8 cellular contexts compared by ENCODE assay signal in the genomic region with DNA sequence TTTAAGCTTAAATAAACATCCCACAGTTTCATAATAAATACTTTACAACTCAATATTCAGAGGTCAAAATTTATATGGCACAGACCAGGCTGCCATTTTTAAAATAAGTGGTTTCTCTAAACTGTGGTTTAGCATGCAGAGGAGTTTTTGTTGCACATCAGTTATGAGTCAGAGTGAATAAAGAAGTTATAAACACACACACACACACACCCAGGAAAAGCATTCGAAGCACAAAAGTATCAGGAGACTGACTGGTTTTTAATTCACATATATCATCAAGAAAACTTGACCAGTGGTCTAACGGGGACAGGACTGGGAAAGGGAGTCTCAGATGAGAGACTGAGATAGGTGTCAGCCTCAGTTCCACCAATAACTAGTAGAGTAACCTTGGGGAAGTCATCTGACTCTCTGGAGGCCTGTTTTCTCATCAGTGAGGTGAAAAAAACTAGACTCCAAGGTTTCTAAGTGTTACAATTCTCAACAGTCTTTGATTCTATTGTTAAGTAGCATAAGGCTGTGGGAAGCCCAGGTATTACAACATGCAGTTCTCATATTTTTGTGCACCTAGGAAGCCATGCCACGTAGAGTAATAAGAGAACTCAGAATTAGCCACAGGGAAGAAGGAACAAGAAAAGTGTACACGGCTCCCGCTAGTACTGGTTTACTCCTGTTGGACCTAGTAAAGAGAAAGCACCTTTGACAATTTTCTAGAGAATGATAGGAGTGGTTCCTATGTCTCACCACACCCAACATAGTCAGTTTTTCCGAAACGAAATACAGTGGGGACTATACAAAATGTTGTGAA. TPM values are rescaled to one million over a fixed set of nuclear protein-coding genes. Genes with fewer than 3 reads are reported as not detected.
DNase-seq lines count a peak whose midpoint lies in the region; ATAC-seq and TF ChIP-seq lines count a peak whose summit lies in the region.

No MANE protein-coding gene starts in this region.

- H3K4me3 ChIP-seq in left lung (no peak overlapping the region), urinary bladder (ENCODE audit: low read depth, low read length) (no peak overlapping the region)

- H3K36me3 ChIP-seq in left lung: no peaks in the 10 kb centered on the region
- H3K36me3 ChIP-seq in urinary bladder (ENCODE audit: insufficient read depth): no peaks in the 10 kb centered on the region

- H3K9me3 Mint-ChIP-seq in activated CD8-positive, alpha-beta memory T cell treated with anti-CD3 and anti-CD28 coated beads, Interleukin-2, amount 10 ng/mL, durations not matched to agents 7 days and 5 days (ENCODE audit: low read depth): no peaks in the 10 kb centered on the region
- no peaks in the 10 kb centered on the region for H3K9me3 Mint-ChIP-seq in activated naive CD8-positive, alpha-beta T cell treated with anti-CD3 and anti-CD28 coated beads, Interleukin-2, amount 50 U/mL, for 24 hours

- H3K4me1 Mint-ChIP-seq in activated CD8-positive, alpha-beta memory T cell treated with anti-CD3 and anti-CD28 coated beads, Interleukin-2, amount 10 ng/mL, durations not matched to agents 7 days and 5 days: peaks cover 66% of the 10 kb centered on the region
- peaks cover 81% of the 10 kb centered on the region for H3K4me1 Mint-ChIP-seq in activated naive CD8-positive, alpha-beta T cell treated with anti-CD3 and anti-CD28 coated beads, Interleukin-2, amount 50 U/mL, for 24 hours

- peak overlapping the region; percentile 98 for H3K27ac Mint-ChIP-seq in activated CD8-positive, alpha-beta memory T cell treated with anti-CD3 and anti-CD28 coated beads, Interleukin-2, amount 10 ng/mL, durations not matched to agents 7 days and 5 days
- H3K27ac Mint-ChIP-seq in activated naive CD8-positive, alpha-beta T cell treated with anti-CD3 and anti-CD28 coated beads, Interleukin-2, amount 50 U/mL, for 24 hours: peak overlapping the region; percentile 100

- intact Hi-C loops in left lung (cut with DNase I): no loop called here

- H3K4me1 ChIP-seq in left lung (peaks cover 19 to 77% of the 10 kb centered on the region in 2 donors), urinary bladder (ENCODE audit: insufficient read depth) (peaks cover 4% of the 10 kb centered on the region)

- no peaks in the 10 kb centered on the region for H3K27me3 ChIP-seq in left lung

- H3K27ac ChIP-seq in left lung (peak overlapping the region; percentile 79 to 90), urinary bladder (ENCODE audit: low read depth) (peak overlapping the region; percentile 74)

- CTCF ChIA-PET in activated CD8-positive, alpha-beta memory T cell treated with anti-CD3 and anti-CD28 coated beads, Interleukin-2, amount 10 ng/mL, durations not matched to agents 7 days and 5 days (lab: Charles Lee): interaction anchor here (0.8 to 5.0 kb wide), 5 partner anchors 9 to 134 kb away, joined by 3 to 28 read pairs (median 3); partner anchors contain the start of genes FAM216A and GPN3

- peak overlapping the region; percentile 66 for H3K4me3 Mint-ChIP-seq in activated CD8-positive, alpha-beta memory T cell treated with anti-CD3 and anti-CD28 coated beads, Interleukin-2, amount 10 ng/mL, durations not matched to agents 7 days and 5 days
- peak overlapping the region; percentile 98 for H3K4me3 Mint-ChIP-seq in activated naive CD8-positive, alpha-beta T cell treated with anti-CD3 and anti-CD28 coated beads, Interleukin-2, amount 50 U/mL, for 24 hours

- no peak for TF ChIP-seq CTCF in left lung (IDR thresholded peaks at IDR 0.05)

- peak; percentile 57 for ATAC-seq in activated CD8-positive, alpha-beta memory T cell treated with anti-CD3 and anti-CD28 coated beads, Interleukin-2, amount 10 ng/mL, durations not matched to agents 7 days and 5 days
- peak; percentile 76 for ATAC-seq in activated naive CD8-positive, alpha-beta T cell treated with anti-CD3 and anti-CD28 coated beads, Interleukin-2, amount 50 U/mL, for 24 hours
- peak; percentile 44 for ATAC-seq in left lung
- ATAC-seq in HG02623 (IDR thresholded peaks at IDR 0.05; ENCODE audit: unreplicated experiment): no peak
- no peak for ATAC-seq in HG02885 (IDR thresholded peaks at IDR 0.05; ENCODE audit: poor library complexity, unreplicated experiment)

- no peaks in the 10 kb centered on the region for H3K9me3 ChIP-seq in left lung

- peaks cover 25% of the 10 kb centered on the region for H3K36me3 Mint-ChIP-seq in activated CD8-positive, alpha-beta memory T cell treated with anti-CD3 and anti-CD28 coated beads, Interleukin-2, amount 10 ng/mL, durations not matched to agents 7 days and 5 days
- peaks cover 31% of the 10 kb centered on the region for H3K36me3 Mint-ChIP-seq in activated naive CD8-positive, alpha-beta T cell treated with anti-CD3 and anti-CD28 coated beads, Interleukin-2, amount 50 U/mL, for 24 hours (ENCODE audit: low read depth)

- no peaks in the 10 kb centered on the region for H3K27me3 Mint-ChIP-seq in activated CD8-positive, alpha-beta memory T cell treated with anti-CD3 and anti-CD28 coated beads, Interleukin-2, amount 10 ng/mL, durations not matched to agents 7 days and 5 days
- no peaks in the 10 kb centered on the region for H3K27me3 Mint-ChIP-seq in activated naive CD8-positive, alpha-beta T cell treated with anti-CD3 and anti-CD28 coated beads, Interleukin-2, amount 50 U/mL, for 24 hours

- WGBS in urinary bladder: 53% methylated on average over 7 of the region's 7 CpGs

- peak; percentile 71 for DNase-seq in activated CD8-positive, alpha-beta memory T cell treated with anti-CD3 and anti-CD28 coated beads, Interleukin-2, amount 10 ng/mL, durations not matched to agents 7 days and 5 days
- DNase-seq in activated CD8-positive, alpha-beta memory T cell treated with anti-CD3 and anti-CD28 coated beads, Interleukin-2, amount 50 U/mL, for 48 hours: no peak
- DNase-seq in NCI-H2107 treated with DMSO at 0.1 percent for 48 hours (lab: John Stamatoyannopoulos, UW; ENCODE audit: unreplicated experiment) (peak; percentile 78), left lung (no peak)
- DNase-seq in activated naive CD8-positive, alpha-beta T cell treated with anti-CD3 and anti-CD28 coated beads, Interleukin-2, amount 50 U/mL, for 24 hours: no peak

RNA-seq across cellular contexts. Expression of gene PPTC7, which starts 5.2 kb away (rescaled TPM):
- total RNA-seq in activated CD8-positive, alpha-beta memory T cell treated with anti-CD3 and anti-CD28 coated beads, Interleukin-2, amount 10 ng/mL, durations not matched to agents 7 days and 5 days: 10 to 100 TPM; 23.2 to 32.9 TPM
- total RNA-seq in left lung: 10 to 100 TPM; 22.3 to 24.2 TPM
- 15.0 TPM for total RNA-seq in urinary bladder
- polyA plus RNA-seq in urinary bladder: 20.8 TPM

RNA-seq across cellular contexts. Expression of gene TCTN1, which starts 36.0 kb away (rescaled TPM):
- 1 to 10 TPM; 5.5 to 5.8 TPM for total RNA-seq in activated CD8-positive, alpha-beta memory T cell treated with anti-CD3 and anti-CD28 coated beads, Interleukin-2, amount 10 ng/mL, durations not matched to agents 7 days and 5 days
- total RNA-seq in left lung: 10 to 100 TPM; 34.1 to 44.5 TPM
- 82.5 TPM for total RNA-seq in urinary bladder
- polyA plus RNA-seq in urinary bladder: 22.5 TPM

Comparison
In these comparisons a context has a peak if more than half of its experiments do, and no peak if none do; other contexts are left out.
1. DNase-seq: peak in activated CD8-positive, alpha-beta memory T cell treated with anti-CD3 and anti-CD28 coated beads, Interleukin-2, amount 10 ng/mL, durations not matched to agents 7 days and 5 days (single experiment) and NCI-H2107 treated with DMSO at 0.1 percent for 48 hours (single experiment); none in activated CD8-positive, alpha-beta memory T cell treated with anti-CD3 and anti-CD28 coated beads, Interleukin-2, amount 50 U/mL, for 48 hours (single experiment), activated naive CD8-positive, alpha-beta T cell treated with anti-CD3 and anti-CD28 coated beads, Interleukin-2, amount 50 U/mL, for 24 hours (single experiment) and left lung (0 of 2).
2. ATAC-seq: peak in activated CD8-positive, alpha-beta memory T cell treated with anti-CD3 and anti-CD28 coated beads, Interleukin-2, amount 10 ng/mL, durations not matched to agents 7 days and 5 days (single experiment), activated naive CD8-positive, alpha-beta T cell treated with anti-CD3 and anti-CD28 coated beads, Interleukin-2, amount 50 U/mL, for 24 hours (single experiment) and left lung (single experiment); none in HG02623 (single experiment) and HG02885 (single experiment).
3. RNA of gene TCTN1, which starts 36.0 kb away (total RNA-seq): 82.5 TPM in urinary bladder (single experiment) and 34.1 to 44.5 TPM in left lung; 5.5 to 5.8 TPM in activated CD8-positive, alpha-beta memory T cell treated with anti-CD3 and anti-CD28 coated beads, Interleukin-2, amount 10 ng/mL, durations not matched to agents 7 days and 5 days; every median in the first group is over 4 times any median in the second.